Comparison of ENCODE assay signal across 8 cellular contexts in the genomic region with DNA sequence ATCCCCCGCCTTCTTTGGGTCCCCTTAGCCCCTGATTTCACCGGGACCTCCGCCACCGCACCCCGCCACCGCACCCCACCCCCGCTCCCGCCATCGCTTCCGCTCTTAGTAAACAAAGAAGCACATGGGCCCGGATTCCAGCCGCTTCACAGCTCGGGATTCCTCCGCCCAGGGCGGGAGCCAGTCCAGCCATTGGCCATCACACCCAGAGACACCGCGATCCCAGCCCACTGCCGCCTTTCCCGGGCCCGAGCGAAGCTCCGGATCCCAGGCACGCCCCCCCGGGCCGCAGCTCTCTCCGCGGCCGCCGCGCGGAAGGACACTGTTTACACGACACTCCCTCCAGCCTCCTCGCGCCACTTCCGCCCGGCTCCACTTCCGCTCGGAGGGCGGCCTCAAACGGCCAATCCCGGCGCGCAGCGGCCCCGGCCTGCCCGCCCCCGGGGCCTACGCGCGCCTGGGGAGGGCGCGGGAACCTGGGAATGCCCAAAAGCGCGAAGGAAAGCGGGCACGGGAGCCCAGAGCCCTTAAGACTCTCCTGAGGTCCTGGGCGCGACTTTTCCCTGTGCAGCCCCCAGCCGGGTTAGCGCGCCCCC. TPM values are rescaled to one million over a fixed set of nuclear protein-coding genes. Genes with fewer than 3 reads are reported as not detected.
DNase-seq lines count a peak whose midpoint lies in the region; ATAC-seq and TF ChIP-seq lines count a peak whose summit lies in the region.

No MANE protein-coding gene starts in this region.

- H3K27me3 Mint-ChIP-seq in natural killer cell treated with Interleukin-12 subunit alpha and Interleukin-12 subunit beta and Interleukin-15 and Interleukin-18, amount 100 ng/mL, for 72 hours = no peaks in the 10 kb centered on the region
- H3K27me3 Mint-ChIP-seq in stimulated activated naive B cell treated with anti-CD40 and anti-IgM and Interleukin-4, amounts not matched to agents 10 μg/mL and 1 μg/mL and 100 μg/mL, for 72 hours = no peaks in the 10 kb centered on the region

- H3K9me2 ChIP-seq in DOHH2 (replicated peaks; ENCODE audit: control insufficient read depth, low read length) = no peaks in the 10 kb centered on the region

- peaks cover 43% of the 10 kb centered on the region for H3F3A ChIP-seq in DOHH2 (ENCODE audit: control insufficient read depth, insufficient read depth)

- H4K20me1 ChIP-seq in DOHH2 (ENCODE audit: control insufficient read depth, insufficient read depth, low read depth, low read length) = peaks cover 29% of the 10 kb centered on the region

- peaks cover 28% of the 10 kb centered on the region for H3K4me1 ChIP-seq in DOHH2 (ENCODE audit: control insufficient read depth, low read length)

- DNase-seq in GOT3 (lab: John Stamatoyannopoulos, UW) (peak; percentile 73), LHCN-M2 (ENCODE audit: low read depth) (peak; percentile 98), RPMI8226 (peak; percentile 97), fibroblast of pulmonary artery (ENCODE audit: low read depth) (peak; percentile 99)
- peak; percentile 81 for DNase-seq in activated T-helper 9 cell treated with anti-CD3 and anti-CD28 coated beads, Interleukin-2, amount 50 U/mL, for 16 hours (ENCODE audit: low read depth)
- peak; percentile 95 for DNase-seq in natural killer cell treated with Interleukin-12 subunit alpha and Interleukin-12 subunit beta and Interleukin-15 and Interleukin-18, amount 100 ng/mL, for 72 hours (ENCODE audit: low spot score)
- DNase-seq in stimulated activated naive B cell treated with anti-CD40 and anti-IgM and Interleukin-4, amounts not matched to agents 10 μg/mL and 1 μg/mL and 100 μg/mL, for 72 hours = peak; percentile 87

- no peaks in the 10 kb centered on the region for H3K9me3 Mint-ChIP-seq in natural killer cell treated with Interleukin-12 subunit alpha and Interleukin-12 subunit beta and Interleukin-15 and Interleukin-18, amount 100 ng/mL, for 72 hours
- H3K9me3 Mint-ChIP-seq in stimulated activated naive B cell treated with anti-CD40 and anti-IgM and Interleukin-4, amounts not matched to agents 10 μg/mL and 1 μg/mL and 100 μg/mL, for 72 hours = no peaks in the 10 kb centered on the region

- peak; percentile 88 to 90 for ATAC-seq in natural killer cell treated with Interleukin-12 subunit alpha and Interleukin-12 subunit beta and Interleukin-15 and Interleukin-18, amount 100 ng/mL, for 72 hours
- ATAC-seq in stimulated activated naive B cell treated with anti-CD40 and anti-IgM and Interleukin-4, amounts not matched to agents 10 μg/mL and 1 μg/mL and 100 μg/mL, for 72 hours (replicated peaks) = peak; percentile 77 to 80

- H3K4me3 ChIP-seq in DOHH2 (ENCODE audit: low read length) = peak overlapping the region; percentile 99
- peak overlapping the region; percentile 87 for H3K4me3 ChIP-seq in fibroblast of pulmonary artery (replicated peaks; ENCODE audit: low read depth, low read length)

- peak overlapping the region; percentile 92 for H3K4me2 ChIP-seq in DOHH2 (ENCODE audit: low read length)

- peak overlapping the region; percentile 92 to 93 for H3K27ac Mint-ChIP-seq in natural killer cell treated with Interleukin-12 subunit alpha and Interleukin-12 subunit beta and Interleukin-15 and Interleukin-18, amount 100 ng/mL, for 72 hours
- peak overlapping the region; percentile 99 for H3K27ac Mint-ChIP-seq in stimulated activated naive B cell treated with anti-CD40 and anti-IgM and Interleukin-4, amounts not matched to agents 10 μg/mL and 1 μg/mL and 100 μg/mL, for 72 hours

- H3K36me3 ChIP-seq in DOHH2 (ENCODE audit: control insufficient read depth, low read length) = peaks cover 76% of the 10 kb centered on the region

- H3K4me3 Mint-ChIP-seq in natural killer cell treated with Interleukin-12 subunit alpha and Interleukin-12 subunit beta and Interleukin-15 and Interleukin-18, amount 100 ng/mL, for 72 hours = peak overlapping the region; percentile 95
- H3K4me3 Mint-ChIP-seq in stimulated activated naive B cell treated with anti-CD40 and anti-IgM and Interleukin-4, amounts not matched to agents 10 μg/mL and 1 μg/mL and 100 μg/mL, for 72 hours = peak overlapping the region; percentile 96 to 98

- peaks cover 61% of the 10 kb centered on the region for H3K79me2 ChIP-seq in DOHH2 (ENCODE audit: control insufficient read depth, low read length)

- no peak for TF ChIP-seq CTCF in DOHH2 (IDR thresholded peaks at IDR 0.05; ENCODE audit: low read depth, low read length, poor library complexity, severe bottlenecking)
- no peak for TF ChIP-seq CTCF in fibroblast of pulmonary artery (IDR thresholded peaks at IDR 0.05; ENCODE audit: low read length, missing control alignments)

- H3K9me3 ChIP-seq in DOHH2 (ENCODE audit: control insufficient read depth, insufficient read depth, low read length) = no peaks in the 10 kb centered on the region

- H3K27me3 ChIP-seq in DOHH2 (ENCODE audit: control insufficient read depth, low read length) = no peaks in the 10 kb centered on the region

- peaks cover 37% of the 10 kb centered on the region for H3K36me3 Mint-ChIP-seq in natural killer cell treated with Interleukin-12 subunit alpha and Interleukin-12 subunit beta and Interleukin-15 and Interleukin-18, amount 100 ng/mL, for 72 hours
- peaks cover 42 to 67% of the 10 kb centered on the region in 2 donors for H3K36me3 Mint-ChIP-seq in stimulated activated naive B cell treated with anti-CD40 and anti-IgM and Interleukin-4, amounts not matched to agents 10 μg/mL and 1 μg/mL and 100 μg/mL, for 72 hours

- peaks cover 38 to 41% of the 10 kb centered on the region in 2 donors for H3K4me1 Mint-ChIP-seq in natural killer cell treated with Interleukin-12 subunit alpha and Interleukin-12 subunit beta and Interleukin-15 and Interleukin-18, amount 100 ng/mL, for 72 hours (ENCODE audit: low read depth in 2 of 2)
- peaks cover 29 to 55% of the 10 kb centered on the region in 2 donors for H3K4me1 Mint-ChIP-seq in stimulated activated naive B cell treated with anti-CD40 and anti-IgM and Interleukin-4, amounts not matched to agents 10 μg/mL and 1 μg/mL and 100 μg/mL, for 72 hours

- H3K27ac ChIP-seq in DOHH2 (ENCODE audit: low read depth, low read length) = peak overlapping the region; percentile 97

RNA-seq across cellular contexts. Expression of a gene that starts 0.7 kb away (rescaled TPM):
- 283 and 290 TPM in 2 replicates for total RNA-seq in LHCN-M2 (2014; rRNA removed)
- polyA plus RNA-seq in LHCN-M2 (2012) = 149 TPM
- 100 to 1,000 TPM; 248 to 526 TPM for total RNA-seq in natural killer cell treated with Interleukin-12 subunit alpha and Interleukin-12 subunit beta and Interleukin-15 and Interleukin-18, amount 100 ng/mL, for 72 hours

RNA-seq across cellular contexts. Expression of a gene that starts 0.9 kb away (rescaled TPM):
- 53.1 and 59.9 TPM in 2 replicates for total RNA-seq in LHCN-M2 (2014; rRNA removed)
- polyA plus RNA-seq in LHCN-M2 (2012) = 37.7 TPM
- total RNA-seq in natural killer cell treated with Interleukin-12 subunit alpha and Interleukin-12 subunit beta and Interleukin-15 and Interleukin-18, amount 100 ng/mL, for 72 hours = 10 to 100 TPM in 1 of 2 donors, 1 to 10 TPM in 1; 8.9 to 16.9 TPM

RNA-seq across cellular contexts. Expression of a gene that starts 11.7 kb away (rescaled TPM):
- 96.6 and 100 TPM in 2 replicates for total RNA-seq in LHCN-M2 (2014; rRNA removed)
- 304 TPM for polyA plus RNA-seq in LHCN-M2 (2012)
- total RNA-seq in natural killer cell treated with Interleukin-12 subunit alpha and Interleukin-12 subunit beta and Interleukin-15 and Interleukin-18, amount 100 ng/mL, for 72 hours = 10 to 100 TPM; 81.8 to 88.8 TPM

RNA-seq across cellular contexts. Expression of a gene that starts 18.6 kb away (rescaled TPM):
- total RNA-seq in LHCN-M2 (2014; rRNA removed) = 98.4 and 106 TPM in 2 replicates
- 72.7 TPM for polyA plus RNA-seq in LHCN-M2 (2012)
- total RNA-seq in natural killer cell treated with Interleukin-12 subunit alpha and Interleukin-12 subunit beta and Interleukin-15 and Interleukin-18, amount 100 ng/mL, for 72 hours = 10 to 100 TPM; 46.3 to 69.1 TPM

RNA-seq across cellular contexts. Expression of a gene that starts 18.9 kb away (rescaled TPM):
- total RNA-seq in LHCN-M2 (2014; rRNA removed) = 23.2 and 28.0 TPM in 2 replicates
- 29.6 TPM for polyA plus RNA-seq in LHCN-M2 (2012)
- total RNA-seq in natural killer cell treated with Interleukin-12 subunit alpha and Interleukin-12 subunit beta and Interleukin-15 and Interleukin-18, amount 100 ng/mL, for 72 hours = 10 to 100 TPM; 17.5 to 19.1 TPM

Comparison
In these comparisons a context has a peak if more than half of its experiments do, and no peak if none do; other contexts are left out.
1. Peak in every context shown above with its lines: DNase-seq, ATAC-seq, H3K4me3 ChIP-seq and H3K27ac ChIP-seq.